Comparison of ENCODE assay signal across 8 cellular contexts in the genomic region with DNA sequence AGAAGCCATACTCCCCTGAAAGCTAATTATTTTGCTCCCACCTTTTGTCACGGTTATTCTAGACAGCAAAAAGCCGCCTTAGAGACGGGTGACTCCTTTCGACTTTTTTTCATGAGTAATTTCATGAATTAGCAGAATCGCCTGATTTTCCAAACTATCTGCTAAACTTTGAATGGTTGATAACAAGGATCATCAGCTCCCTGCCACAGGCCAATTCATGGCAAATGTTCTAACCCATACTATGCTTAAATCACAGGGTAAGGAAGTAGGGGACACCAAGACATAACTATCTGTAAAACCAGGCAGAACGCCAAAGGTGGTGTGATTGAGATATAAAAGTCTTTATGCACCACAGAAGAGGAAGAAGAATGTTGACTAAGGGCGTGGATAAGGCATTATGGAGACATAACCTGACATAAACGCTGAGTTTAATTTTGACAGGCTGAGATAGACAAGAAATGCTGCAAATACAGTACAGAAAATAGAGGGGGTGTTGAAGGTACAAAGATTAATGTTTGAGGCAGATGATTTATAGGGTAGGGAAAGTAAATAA. TPM values are rescaled to one million over a fixed set of nuclear protein-coding genes. Genes with fewer than 3 reads are reported as not detected.
DNase-seq lines count a peak whose midpoint lies in the region; ATAC-seq and TF ChIP-seq lines count a peak whose summit lies in the region.

No MANE protein-coding gene starts in this region.

- no peak for ATAC-seq in GM19467 (IDR thresholded peaks at IDR 0.05; ENCODE audit: unreplicated experiment)

- peaks cover 9% of the 10 kb centered on the region for H3K27me3 ChIP-seq in HUES6 (ENCODE audit: control insufficient read depth, insufficient read depth, low read length)
- no peaks in the 10 kb centered on the region for H3K27me3 ChIP-seq in stomach

- no peaks in the 10 kb centered on the region for H3K9me3 Mint-ChIP-seq in activated CD4-positive, alpha-beta memory T cell treated with anti-CD3 and anti-CD28 coated beads for 36 hours

- DNase-seq in CD1c-positive myeloid dendritic cell (ENCODE audit: extremely low spot score) (peak; percentile 90), stomach (no peak), hepatic stellate cell (ENCODE audit: low spot score) (no peak), NCI-H1930 (lab: John Stamatoyannopoulos, UW) (no peak)
- DNase-seq in activated CD4-positive, alpha-beta memory T cell treated with anti-CD3 and anti-CD28 coated beads for 36 hours: no peak

- H3K9me3 ChIP-seq in HUES6 (ENCODE audit: control insufficient read depth, insufficient read depth, low read depth, low read length) (no peaks in the 10 kb centered on the region), iPS-18c (ENCODE audit: control insufficient read depth, insufficient read depth, low read length) (no peaks in the 10 kb centered on the region), stomach (no peaks in the 10 kb centered on the region)

- H3K27me3 Mint-ChIP-seq in activated CD4-positive, alpha-beta memory T cell treated with anti-CD3 and anti-CD28 coated beads for 36 hours: peaks cover 16% of the 10 kb centered on the region

- H3K4me3 ChIP-seq in HUES6 (ENCODE audit: low read depth, low read length) (peak overlapping the region; percentile 89), iPS-18c (ENCODE audit: insufficient read depth, low read depth, low read length) (peak overlapping the region; percentile 74), stomach (peak overlapping the region; percentile 65 to 95 (median 83))

- intact Hi-C loops in activated CD4-positive, alpha-beta memory T cell treated with anti-CD3 and anti-CD28 coated beads for 36 hours (cut with micrococcal nuclease): loop anchor here (10.0 kb wide), 1 partner anchor 111 kb away; the partner anchor contains the start of gene LYSMD2
- intact Hi-C loops in stomach (cut with DNase I; ENCODE audit: low total_unique reads): no loop called here

- TF ChIP-seq CTCF in stomach (IDR thresholded peaks at IDR 0.05): no peak

- CTCF ChIA-PET in activated CD4-positive, alpha-beta memory T cell treated with anti-CD3 and anti-CD28 coated beads for 36 hours (lab: Charles Lee): interaction anchor here (1.0 to 4.8 kb wide), 3 partner anchors 26 to 152 kb away, joined by 3 to 34 read pairs (median 9); no protein-coding TSS in a partner anchor

- POLR2A ChIA-PET in activated CD4-positive, alpha-beta memory T cell treated with anti-CD3 and anti-CD28 coated beads for 36 hours (lab: Charles Lee): no interaction called here

- TF ChIP-seq POLR2A in stomach (IDR thresholded peaks at IDR 0.05): no peak

- H3K27ac ChIP-seq in HUES6 (ENCODE audit: low read depth, low read length) (no peak overlapping the region; the same call in 1 of the 2 replicates), stomach (peak overlapping the region in 4 of 5 donors; percentile 73 to 92 (median 87))

- H3K36me3 ChIP-seq in HUES6 (ENCODE audit: control insufficient read depth, insufficient read depth, low read length): no peaks in the 10 kb centered on the region
- no peaks in the 10 kb centered on the region for H3K36me3 ChIP-seq in stomach

- peak overlapping the region; percentile 49 for H3K9ac ChIP-seq in HUES6 (ENCODE audit: low read length)

- TF ChIP-seq EP300 in stomach (IDR thresholded peaks at IDR 0.05): no peak

- H3K27ac Mint-ChIP-seq in activated CD4-positive, alpha-beta memory T cell treated with anti-CD3 and anti-CD28 coated beads for 36 hours: no peak overlapping the region

- H3K36me3 Mint-ChIP-seq in activated CD4-positive, alpha-beta memory T cell treated with anti-CD3 and anti-CD28 coated beads for 36 hours: no peaks in the 10 kb centered on the region

- peaks cover 14% of the 10 kb centered on the region for H3K4me1 Mint-ChIP-seq in activated CD4-positive, alpha-beta memory T cell treated with anti-CD3 and anti-CD28 coated beads for 36 hours (ENCODE audit: low read depth)

- 7 to 20% (median 11%) methylated on average over 8 of the region's 8 CpGs for WGBS in stomach, 5 donors

- H3K4me1 ChIP-seq in HUES6 (ENCODE audit: control insufficient read depth, insufficient read depth, low read length) (peaks cover 12% of the 10 kb centered on the region), stomach (peaks cover 19 to 42% (median 29%) of the 10 kb centered on the region in 4 donors)

- peak overlapping the region; percentile 83 for H3K4me3 Mint-ChIP-seq in activated CD4-positive, alpha-beta memory T cell treated with anti-CD3 and anti-CD28 coated beads for 36 hours

RNA-seq across cellular contexts. Expression of gene DMXL2, which starts 0.9 kb away (rescaled TPM):
- total RNA-seq in activated CD4-positive, alpha-beta memory T cell treated with anti-CD3 and anti-CD28 coated beads for 36 hours: 1 to 10 TPM; 6.1 to 6.3 TPM
- 10 to 100 TPM; 21.0 to 78.4 (median 42.5) TPM for total RNA-seq in stomach
- polyA plus RNA-seq in stomach: 10 to 100 TPM in 1 of 3 donors, 1 to 10 TPM in 2; 4.9 to 14.6 (median 6.0) TPM

RNA-seq across cellular contexts. Expression of gene SCG3, which starts 57.8 kb away (rescaled TPM):
- not detected for total RNA-seq in activated CD4-positive, alpha-beta memory T cell treated with anti-CD3 and anti-CD28 coated beads for 36 hours
- total RNA-seq in stomach: 1 to 10 TPM in 1 of 5 donors, under 1 TPM in 1, not detected in 3; 0.43 to 2.4 TPM
- under 1 TPM; 0.31 to 0.93 (median 0.88) TPM for polyA plus RNA-seq in stomach
